ENCODE assay signal across 10 cellular contexts in the genomic region with DNA sequence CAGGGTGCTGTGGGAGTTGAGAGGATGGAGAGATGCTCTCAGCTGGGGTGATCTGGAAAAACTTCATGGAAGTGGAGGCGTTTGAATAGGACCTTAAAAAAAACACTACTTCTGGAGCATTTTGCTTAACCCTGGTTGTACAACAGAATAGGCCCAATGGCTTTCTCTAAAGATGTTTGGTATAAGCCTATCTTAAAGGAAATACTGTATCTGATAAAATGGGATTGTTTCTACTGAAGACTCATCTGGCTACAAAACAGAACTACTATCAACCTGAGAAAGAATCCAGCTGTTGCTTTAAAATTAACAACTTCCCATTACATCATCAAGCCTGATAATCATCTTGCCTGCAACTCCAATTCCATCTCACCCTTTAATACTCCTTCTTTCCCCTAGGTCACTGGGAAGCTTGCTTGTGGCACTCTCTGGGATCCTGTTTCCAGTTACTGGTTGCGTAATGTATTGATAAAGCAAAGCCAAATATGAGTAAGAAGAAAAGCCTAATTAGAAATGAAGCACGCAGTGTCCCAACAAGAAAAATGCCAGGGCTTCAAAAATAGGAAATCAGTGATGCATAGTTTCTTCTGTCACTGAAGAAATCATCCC. TPM values are rescaled to one million over a fixed set of nuclear protein-coding genes. Genes with fewer than 3 reads are reported as not detected.
A peak's percentile ranks its signal among the peaks of the same experiment; 100 is the strongest.
DNase-seq lines count a peak whose midpoint lies in the region; ATAC-seq, FAIRE-seq and TF ChIP-seq lines count a peak whose summit lies in the region.
"Not testable (repeated sequence)": the region's sequence is repeated elsewhere in the genome, so short reads cannot be mapped to it uniquely, and the experiment has no call there.
"Had no signal": no experiment of that assay in that cellular context is flagged by ENCODE, and none has a peak within 500 bp of the region (broad histone marks: within the 10 kb centered on the region; RNA-seq: fewer than 3 reads in every experiment).

No MANE protein-coding gene starts in this region.

- FAIRE-seq in astrocyte (lab: Jason Lieb, UNC): peak; percentile 13

- not testable (repeated sequence) for H2BK15ac ChIP-seq in mesenchymal stem cell (ENCODE audit: low read depth, poor library complexity, severe bottlenecking)

- peak overlapping the region; percentile 14 for H3K27ac Mint-ChIP-seq in astrocyte (ENCODE audit: unreplicated experiment)

- H3K27me3 ChIP-seq in astrocyte (ENCODE audit: insufficient read depth, low read length); heart left ventricle; mesenchymal stem cell (ENCODE audit: control insufficient read depth in 1 of 2, insufficient read depth in 1 of 2, low read length in 2 of 2); skeletal muscle satellite cell (ENCODE audit: control insufficient read depth, insufficient read depth, low read length): not testable (repeated sequence)

- H3K27ac ChIP-seq in astrocyte (ENCODE audit: low read depth, low read length) (peak overlapping the region; percentile 26), heart left ventricle (peak overlapping the region in 5 of 12 donors; percentile 29 to 81 (median 44))
- not testable (repeated sequence) for H3K27ac ChIP-seq in mesenchymal stem cell (ENCODE audit: low read length, poor library complexity, severe bottlenecking)

- not testable (repeated sequence) for TF ChIP-seq POLR2A in heart left ventricle (IDR thresholded peaks at IDR 0.05)

- not testable (repeated sequence) for H3K9me3 ChIP-seq in astrocyte (ENCODE audit: insufficient read depth, low read depth, low read length); heart left ventricle; mesenchymal stem cell (ENCODE audit: control insufficient read depth, low read length); skeletal muscle satellite cell (replicated peaks; ENCODE audit: low read length)

- not testable (repeated sequence) for H3K79me1 ChIP-seq in mesenchymal stem cell (replicated peaks; ENCODE audit: low read length, poor library complexity, severe bottlenecking)

- H3K36me3 ChIP-seq in astrocyte (ENCODE audit: insufficient read depth, low read length); heart left ventricle; mesenchymal stem cell (ENCODE audit: control insufficient read depth in 1 of 2, insufficient read depth in 2 of 2, low read depth in 1 of 2, low read length in 2 of 2); skeletal muscle satellite cell (ENCODE audit: insufficient read depth, low read length): not testable (repeated sequence)

- H3K36me3 Mint-ChIP-seq in astrocyte (ENCODE audit: low read depth, unreplicated experiment): not testable (repeated sequence)

- not testable (repeated sequence) for H3K4me2 ChIP-seq in astrocyte (ENCODE audit: low read length); mesenchymal stem cell (ENCODE audit: low read length, poor library complexity, severe bottlenecking)
- H3K4me2 ChIP-seq in skeletal muscle satellite cell (ENCODE audit: low read length): peak overlapping the region; percentile 54

- H3K23ac ChIP-seq in mesenchymal stem cell (ENCODE audit: low read length in 2 of 2): not testable (repeated sequence)

- H4K20me1 ChIP-seq in astrocyte (ENCODE audit: insufficient read depth, low read length): not testable (repeated sequence)

- not testable (repeated sequence) for H2AFZ ChIP-seq in astrocyte (ENCODE audit: low read depth, low read length); mesenchymal stem cell (ENCODE audit: low read depth, low read length)

- not testable (repeated sequence) for H3K18ac ChIP-seq in mesenchymal stem cell (ENCODE audit: low read depth in 1 of 2, low read length in 2 of 2)

- 51 to 73% (median 58%) methylated on average over 3 of the region's 3 CpGs for WGBS in heart left ventricle, 4 donors
- no CpG with 5 or more reads among the region's 3 CpGs for WGBS in mesenchymal stem cell

- not testable (repeated sequence) for H2BK120ac ChIP-seq in mesenchymal stem cell (ENCODE audit: low read depth, low read length)

- H3K4me1 ChIP-seq in astrocyte (ENCODE audit: insufficient read depth, low read length) (peaks cover 20% of the 10 kb centered on the region), heart left ventricle (peaks cover 0 to 22% (median 2%) of the 10 kb centered on the region in 12 donors), skeletal muscle satellite cell (ENCODE audit: control insufficient read depth, insufficient read depth, low read length) (peaks cover 58% of the 10 kb centered on the region)
- H3K4me1 ChIP-seq in mesenchymal stem cell (ENCODE audit: control insufficient read depth, insufficient read depth, low read depth, low read length): not testable (repeated sequence)

- peaks cover 20% of the 10 kb centered on the region for H3K79me2 ChIP-seq in astrocyte (ENCODE audit: insufficient read depth, low read length)

- not testable (repeated sequence) for H3K4ac ChIP-seq in mesenchymal stem cell (ENCODE audit: low read depth in 1 of 2, low read length in 2 of 2)

- H3K4me1 Mint-ChIP-seq in astrocyte (ENCODE audit: low read depth, unreplicated experiment): peaks cover 43% of the 10 kb centered on the region

- H2BK5ac ChIP-seq in mesenchymal stem cell (ENCODE audit: low read depth, low read length, poor library complexity, severe bottlenecking): not testable (repeated sequence)

- not testable (repeated sequence) for H3K27me3 Mint-ChIP-seq in astrocyte (ENCODE audit: low read depth, unreplicated experiment)

- H4K8ac ChIP-seq in mesenchymal stem cell (ENCODE audit: low read length): not testable (repeated sequence)

- DNase-seq in EL: peak; percentile 65
- peak; percentile 56 for DNase-seq in M059J (ENCODE audit: low read depth)
- DNase-seq in astrocyte (ENCODE audit: low read depth): peak; percentile 70
- DNase-seq in fibroblast of mammary gland (ENCODE audit: low read depth): peak; percentile 90
- DNase-seq in heart left ventricle: not testable (repeated sequence)
- peak; percentile 77 for DNase-seq in mesenchymal stem cell

- not testable (repeated sequence) for TF ChIP-seq CTCF in astrocyte (IDR thresholded peaks at IDR 0.05; ENCODE audit: insufficient read depth, low read depth, low read length); fibroblast of mammary gland (conservative IDR thresholded peaks at IDR 0.05; ENCODE audit: control insufficient read depth, insufficient read depth, low read depth, low read length); heart left ventricle (IDR thresholded peaks at IDR 0.05)

- H3K4me3 ChIP-seq in astrocyte (ENCODE audit: insufficient read depth, low read depth, low read length); fibroblast of mammary gland (ENCODE audit: control insufficient read depth, low read depth, low read length); heart left ventricle; mesenchymal stem cell (ENCODE audit: insufficient read depth in 1 of 2, low read depth in 1 of 2, low read length in 2 of 2); skeletal muscle satellite cell (ENCODE audit: low read length): not testable (repeated sequence)

- not testable (repeated sequence) for H3K9ac ChIP-seq in astrocyte (ENCODE audit: low read length); mesenchymal stem cell (ENCODE audit: low read length)
- H3K9ac ChIP-seq in skeletal muscle satellite cell (ENCODE audit: low read depth, low read length): peak overlapping the region; percentile 84

- H2AK5ac ChIP-seq in mesenchymal stem cell (ENCODE audit: low read length, severe bottlenecking): not testable (repeated sequence)

- not testable (repeated sequence) for H4K91ac ChIP-seq in mesenchymal stem cell (ENCODE audit: low read length)

- intact Hi-C loops in heart left ventricle (cut with DNase I): not testable (repeated sequence)

- not testable (repeated sequence) for H3K14ac ChIP-seq in mesenchymal stem cell (ENCODE audit: low read length in 2 of 2)

- not testable (repeated sequence) for H2BK12ac ChIP-seq in mesenchymal stem cell (ENCODE audit: low read length in 2 of 2)

- not testable (repeated sequence) for H3K9me3 Mint-ChIP-seq in astrocyte (ENCODE audit: unreplicated experiment)

- peak overlapping the region; percentile 50 for H3K4me3 Mint-ChIP-seq in astrocyte (ENCODE audit: unreplicated experiment)

- peak in 3 of 4 donors; percentile 73 to 76 (median 74) for ATAC-seq in heart left ventricle

RNA-seq across cellular contexts. Expression of gene CCN1, which starts 56.2 kb away (rescaled TPM):
- 78.3 and 110 TPM in 2 replicates for total RNA-seq in M059J (2014; rRNA removed; shearing (Covaris generic))
- 624 and 672 TPM in 2 replicates for total RNA-seq in astrocyte
- total RNA-seq in heart left ventricle: 100 to 1,000 TPM in 1 of 9 donors, 10 to 100 TPM in 8; 12.0 to 213 (median 48.9) TPM
- 100 to 1,000 TPM in 1 of 2 donors, 10 to 100 TPM in 1; 31.0 to 253 TPM for polyA plus RNA-seq in heart left ventricle
- polyA plus RNA-seq in mesenchymal stem cell (2013, experiment 1 of 2): 408 TPM
- polyA plus RNA-seq in mesenchymal stem cell (2013, experiment 2 of 2): 395 TPM
- 17.5 and 49.4 TPM in 2 replicates for total RNA-seq in skeletal muscle satellite cell (2012; rRNA removed)
- total RNA-seq: activated naive CD4-positive, alpha-beta T cell treated with anti-CD3 and anti-CD28 coated beads, Interleukin-2, amount 50 U/mL, for 72 hours; natural killer cell had no signal
- polyA plus RNA-seq: CD14-positive monocyte had no signal

RNA-seq across cellular contexts. Expression of gene DDAH1, which starts 59.4 kb away (rescaled TPM):
- 71.0 and 82.7 TPM in 2 replicates for total RNA-seq in M059J (2014; rRNA removed; shearing (Covaris generic))
- 76.7 and 112 TPM in 2 replicates for total RNA-seq in astrocyte
- total RNA-seq in heart left ventricle: 10 to 100 TPM in 8 of 9 donors, 1 to 10 TPM in 1; 9.8 to 33.9 (median 18.0) TPM
- polyA plus RNA-seq in heart left ventricle: 10 to 100 TPM in 1 of 2 donors, 1 to 10 TPM in 1; 5.7 to 14.7 TPM
- polyA plus RNA-seq in mesenchymal stem cell (2013, experiment 1 of 2): 48.3 TPM
- 48.6 TPM for polyA plus RNA-seq in mesenchymal stem cell (2013, experiment 2 of 2)
- total RNA-seq in skeletal muscle satellite cell (2012; rRNA removed): 34.2 and 50.9 TPM in 2 replicates
- total RNA-seq: activated naive CD4-positive, alpha-beta T cell treated with anti-CD3 and anti-CD28 coated beads, Interleukin-2, amount 50 U/mL, for 72 hours had no signal
- polyA plus RNA-seq: CD14-positive monocyte had no signal
